In the genomic region with DNA sequence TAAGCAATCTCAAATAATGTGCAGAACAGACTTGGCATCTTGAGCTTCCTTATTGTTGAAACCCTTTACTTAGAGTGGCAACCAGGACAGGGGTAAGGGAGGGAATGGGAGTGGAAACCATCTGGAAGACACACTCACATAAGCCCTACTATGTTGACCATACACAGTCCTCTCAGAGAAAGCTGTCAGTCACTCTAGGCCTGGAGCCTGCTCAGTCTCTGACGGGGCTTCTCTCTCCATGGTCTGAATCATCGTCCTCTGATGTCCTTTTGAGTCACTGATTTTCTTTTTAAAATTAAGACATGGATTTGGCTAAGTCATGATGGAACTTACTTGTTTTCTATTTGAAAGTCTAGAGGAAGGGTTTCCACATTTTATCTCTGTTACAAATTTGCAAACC, we compare ENCODE assay signal across 15 cellular contexts.
DNase-seq lines count a peak whose midpoint lies in the region; FAIRE-seq and TF ChIP-seq lines count a peak whose summit lies in the region.
"Had no signal": no experiment of that assay in that cellular context is flagged by ENCODE, and none has a peak within 500 bp of the region (broad histone marks: within the 10 kb centered on the region; RNA-seq: fewer than 3 reads in every experiment).

No MANE protein-coding gene starts in this region.

- intact Hi-C loops in testis (cut with DNase I; ENCODE audit: low total_unique reads) = no loop called here

- no peaks in the 10 kb centered on the region for H3K36me3 ChIP-seq in testis (ENCODE audit: low read depth, missing control alignments)

- FAIRE-seq in RCC 7860 (lab: Jason Lieb, UNC) = peak; percentile 89
- FAIRE-seq: GM12878, K562 had no signal

- TF ChIP-seq POLR2A in testis (IDR thresholded peaks at IDR 0.05) = no peak

- no peak overlapping the region for H3K4me3 ChIP-seq in testis
- H3K4me3 ChIP-seq: GM12878, K562 had no signal

- H3K27me3 ChIP-seq in testis = no peaks in the 10 kb centered on the region

- no peak overlapping the region for H3K27ac ChIP-seq in testis
- H3K27ac ChIP-seq: parathyroid adenoma had no signal

- no peak for TF ChIP-seq CTCF in testis (IDR thresholded peaks at IDR 0.05)

- DNase-seq in Caki2 (ENCODE audit: low read depth) (peak; percentile 52), RCC 7860 (ENCODE audit: low spot score) (peak; percentile 50), fibroblast of gingiva (ENCODE audit: low read depth) (peak; percentile 22), myocyte (ENCODE audit: low read depth) (peak; percentile 35), testis (no peak), 8988T (no peak), G401 (ENCODE audit: low spot score) (no peak)
- DNase-seq in stimulated activated CD4-positive, alpha-beta T cell treated with anti-CD3 and anti-CD28 coated beads, Interleukin-4, amount 100 ng/mL, for 24 hours = no peak
- DNase-seq: CD4-positive, alpha-beta T cell; effector CD4-positive, alpha-beta T cell; NCI-H2171; SIG-M5 had no signal

- WGBS in testis, 2 donors = 80 to 90% methylated on average over 2 of the region's 2 CpGs

- in situ Hi-C loops in Caki2 (cut with HindIII; ENCODE audit: low pct_unique_long_range_greater_than_20kb, low sequenced_read_pairs) (no loop called here), G401 (cut with HindIII; ENCODE audit: low sequenced_read_pairs) (no loop called here)

- H3K4me1 ChIP-seq in testis = peaks cover 7% of the 10 kb centered on the region

- H3K9me3 ChIP-seq in testis = no peaks in the 10 kb centered on the region

Comparison
In these comparisons a context has a peak if more than half of its experiments do, and no peak if none do; other contexts are left out.
1. DNase-seq: peak in Caki2 (single experiment), RCC 7860 (single experiment), fibroblast of gingiva (single experiment) and myocyte (single experiment); none in testis (single experiment), 8988T (single experiment), G401 (single experiment) and stimulated activated CD4-positive, alpha-beta T cell treated with anti-CD3 and anti-CD28 coated beads, Interleukin-4, amount 100 ng/mL, for 24 hours (single experiment).